In genomic region chr1:23960291-23960718, GRCh38 we compare ENCODE assay signal across 8 cellular contexts. TPM values are rescaled to one million over a fixed set of nuclear protein-coding genes. Genes with fewer than 3 reads are reported as not detected.
A peak's percentile ranks its signal among the peaks of the same experiment; 100 is the strongest.
DNase-seq lines count a peak whose midpoint lies in the region; ATAC-seq lines count a peak whose summit lies in the region.

No MANE protein-coding gene starts in this region.

- H3K4me1 Mint-ChIP-seq in activated CD8-positive, alpha-beta memory T cell treated with anti-CD3 and anti-CD28 coated beads, Interleukin-2, amount 10 ng/mL, durations not matched to agents 7 days and 5 days, result peaks cover 55% of the 10 kb centered on the region
- peaks cover 57% of the 10 kb centered on the region for H3K4me1 Mint-ChIP-seq in activated naive CD8-positive, alpha-beta T cell treated with anti-CD3 and anti-CD28 coated beads for 36 hours
- H3K4me1 Mint-ChIP-seq in stimulated activated memory B cell treated with anti-CD40 and anti-IgM and Interleukin-4, amounts not matched to agents 10 μg/mL and 1 μg/mL and 100 μg/mL, for 72 hours, result peaks cover 68% of the 10 kb centered on the region

- H3K9me3 Mint-ChIP-seq in activated CD8-positive, alpha-beta memory T cell treated with anti-CD3 and anti-CD28 coated beads, Interleukin-2, amount 10 ng/mL, durations not matched to agents 7 days and 5 days (ENCODE audit: low read depth), result no peaks in the 10 kb centered on the region
- no peaks in the 10 kb centered on the region for H3K9me3 Mint-ChIP-seq in activated naive CD8-positive, alpha-beta T cell treated with anti-CD3 and anti-CD28 coated beads for 36 hours
- H3K9me3 Mint-ChIP-seq in stimulated activated memory B cell treated with anti-CD40 and anti-IgM and Interleukin-4, amounts not matched to agents 10 μg/mL and 1 μg/mL and 100 μg/mL, for 72 hours, result no peaks in the 10 kb centered on the region

- peaks cover 46% of the 10 kb centered on the region for H3K36me3 Mint-ChIP-seq in activated CD8-positive, alpha-beta memory T cell treated with anti-CD3 and anti-CD28 coated beads, Interleukin-2, amount 10 ng/mL, durations not matched to agents 7 days and 5 days
- H3K36me3 Mint-ChIP-seq in activated naive CD8-positive, alpha-beta T cell treated with anti-CD3 and anti-CD28 coated beads for 36 hours, result peaks cover 36% of the 10 kb centered on the region
- H3K36me3 Mint-ChIP-seq in stimulated activated memory B cell treated with anti-CD40 and anti-IgM and Interleukin-4, amounts not matched to agents 10 μg/mL and 1 μg/mL and 100 μg/mL, for 72 hours, result peaks cover 20% of the 10 kb centered on the region

- peak overlapping the region; percentile 100 for H3K27ac Mint-ChIP-seq in activated CD8-positive, alpha-beta memory T cell treated with anti-CD3 and anti-CD28 coated beads, Interleukin-2, amount 10 ng/mL, durations not matched to agents 7 days and 5 days
- H3K27ac Mint-ChIP-seq in activated naive CD8-positive, alpha-beta T cell treated with anti-CD3 and anti-CD28 coated beads for 36 hours, result peak overlapping the region; percentile 100
- H3K27ac Mint-ChIP-seq in stimulated activated memory B cell treated with anti-CD40 and anti-IgM and Interleukin-4, amounts not matched to agents 10 μg/mL and 1 μg/mL and 100 μg/mL, for 72 hours, result peak overlapping the region; percentile 100

- CTCF ChIA-PET in activated CD8-positive, alpha-beta memory T cell treated with anti-CD3 and anti-CD28 coated beads, Interleukin-2, amount 10 ng/mL, durations not matched to agents 7 days and 5 days (lab: Charles Lee), result interaction anchor here (1.6 to 2.9 kb wide), 3 partner anchors 10 to 20 kb away, joined by 4 to 14 read pairs (median 13); partner anchors contain the start of gene SRSF10

- H3K27me3 Mint-ChIP-seq in activated CD8-positive, alpha-beta memory T cell treated with anti-CD3 and anti-CD28 coated beads, Interleukin-2, amount 10 ng/mL, durations not matched to agents 7 days and 5 days, result no peaks in the 10 kb centered on the region
- no peaks in the 10 kb centered on the region for H3K27me3 Mint-ChIP-seq in activated naive CD8-positive, alpha-beta T cell treated with anti-CD3 and anti-CD28 coated beads for 36 hours
- H3K27me3 Mint-ChIP-seq in stimulated activated memory B cell treated with anti-CD40 and anti-IgM and Interleukin-4, amounts not matched to agents 10 μg/mL and 1 μg/mL and 100 μg/mL, for 72 hours, result no peaks in the 10 kb centered on the region

- no peak for DNase-seq in activated CD8-positive, alpha-beta memory T cell treated with anti-CD3 and anti-CD28 coated beads, Interleukin-2, amount 10 ng/mL, durations not matched to agents 7 days and 5 days
- no peak for DNase-seq in activated CD8-positive, alpha-beta memory T cell treated with anti-CD3 and anti-CD28 coated beads, Interleukin-2, amount 50 U/mL, for 4 hours
- no peak for DNase-seq in activated naive CD8-positive, alpha-beta T cell treated with anti-CD3 and anti-CD28 coated beads for 36 hours
- DNase-seq in ecto neural progenitor cell (ENCODE audit: low spot score), result no peak

- ATAC-seq in activated CD8-positive, alpha-beta memory T cell treated with anti-CD3 and anti-CD28 coated beads, Interleukin-2, amount 10 ng/mL, durations not matched to agents 7 days and 5 days, result no peak
- ATAC-seq in stimulated activated memory B cell treated with anti-CD40 and anti-IgM and Interleukin-4, amounts not matched to agents 10 μg/mL and 1 μg/mL and 100 μg/mL, for 72 hours, result no peak
- ATAC-seq in HG02798 (IDR thresholded peaks at IDR 0.05; ENCODE audit: poor library complexity, unreplicated experiment), result no peak
- no peak for ATAC-seq in HG03095 (IDR thresholded peaks at IDR 0.05; ENCODE audit: unreplicated experiment)

- peak overlapping the region; percentile 90 for H3K4me3 ChIP-seq in iPS-11a (ENCODE audit: low read depth, low read length)

- peak overlapping the region; percentile 100 for H3K4me3 Mint-ChIP-seq in activated CD8-positive, alpha-beta memory T cell treated with anti-CD3 and anti-CD28 coated beads, Interleukin-2, amount 10 ng/mL, durations not matched to agents 7 days and 5 days
- H3K4me3 Mint-ChIP-seq in activated naive CD8-positive, alpha-beta T cell treated with anti-CD3 and anti-CD28 coated beads for 36 hours, result peak overlapping the region; percentile 99
- peak overlapping the region; percentile 100 for H3K4me3 Mint-ChIP-seq in stimulated activated memory B cell treated with anti-CD40 and anti-IgM and Interleukin-4, amounts not matched to agents 10 μg/mL and 1 μg/mL and 100 μg/mL, for 72 hours

RNA-seq across cellular contexts. Expression of gene PNRC2, which starts 0.7 kb away (rescaled TPM):
- 100 to 1,000 TPM; 139 to 147 TPM for total RNA-seq in activated CD8-positive, alpha-beta memory T cell treated with anti-CD3 and anti-CD28 coated beads, Interleukin-2, amount 10 ng/mL, durations not matched to agents 7 days and 5 days
- 100 to 1,000 TPM; 162 to 165 TPM for total RNA-seq in activated naive CD8-positive, alpha-beta T cell treated with anti-CD3 and anti-CD28 coated beads for 36 hours

RNA-seq across cellular contexts. Expression of gene SRSF10, which starts 19.8 kb away (rescaled TPM):
- total RNA-seq in activated CD8-positive, alpha-beta memory T cell treated with anti-CD3 and anti-CD28 coated beads, Interleukin-2, amount 10 ng/mL, durations not matched to agents 7 days and 5 days, result 100 to 1,000 TPM; 221 to 226 TPM
- total RNA-seq in activated naive CD8-positive, alpha-beta T cell treated with anti-CD3 and anti-CD28 coated beads for 36 hours, result 100 to 1,000 TPM; 229 to 234 TPM

RNA-seq across cellular contexts. Expression of gene CNR2, which starts 47.1 kb away (rescaled TPM):
- under 1 TPM; 0.14 to 0.47 TPM for total RNA-seq in activated CD8-positive, alpha-beta memory T cell treated with anti-CD3 and anti-CD28 coated beads, Interleukin-2, amount 10 ng/mL, durations not matched to agents 7 days and 5 days
- under 1 TPM; 0.16 to 0.28 TPM for total RNA-seq in activated naive CD8-positive, alpha-beta T cell treated with anti-CD3 and anti-CD28 coated beads for 36 hours
